8 cellular contexts compared by ENCODE assay signal in the genomic region with DNA sequence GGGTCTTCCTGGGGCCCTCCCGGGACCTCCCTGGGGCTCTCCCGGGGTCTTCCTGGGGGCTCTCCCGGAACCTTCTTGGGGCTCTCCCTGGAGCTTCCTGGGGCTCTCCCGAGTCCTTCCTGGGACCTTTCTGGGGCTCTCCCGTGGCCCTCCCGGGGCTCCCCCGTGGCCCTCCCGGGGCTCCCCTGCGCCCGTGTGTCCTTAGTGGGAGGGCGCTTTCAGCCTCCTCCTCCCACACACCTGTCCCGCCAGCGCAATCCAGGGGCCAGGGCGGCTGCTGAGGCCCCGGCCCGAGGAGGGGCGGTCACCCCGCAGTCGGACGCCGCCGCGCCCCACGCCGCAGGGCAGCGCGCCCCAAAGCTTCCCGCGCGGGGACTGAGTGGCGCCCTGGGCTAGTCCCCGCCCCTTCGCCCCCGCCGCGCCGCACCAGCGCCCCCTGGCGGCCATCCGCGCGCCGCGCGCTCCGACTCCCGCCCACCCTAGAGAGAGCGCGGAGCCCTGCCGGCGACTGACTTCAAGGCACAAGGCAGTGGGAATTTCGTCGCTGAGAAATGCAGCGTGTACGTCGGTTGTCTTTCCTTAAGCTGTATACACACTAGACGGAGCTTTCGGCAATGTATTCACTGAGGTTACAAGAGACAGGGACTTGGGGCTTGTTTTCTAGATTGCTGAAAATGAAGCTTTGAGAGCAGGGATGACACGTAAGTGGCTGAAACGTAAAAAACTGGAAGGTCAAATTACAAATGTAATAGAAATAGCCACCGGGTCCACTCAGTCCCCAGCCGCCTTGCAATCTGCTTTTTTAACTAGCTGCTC. TPM values are rescaled to one million over a fixed set of nuclear protein-coding genes. Genes with fewer than 3 reads are reported as not detected.
DNase-seq lines count a peak whose midpoint lies in the region; ATAC-seq and TF ChIP-seq lines count a peak whose summit lies in the region.

No MANE protein-coding gene starts in this region.

- peak; percentile 79 for ATAC-seq in GM18861 (IDR thresholded peaks at IDR 0.05; ENCODE audit: unreplicated experiment)
- ATAC-seq in HG03095 (IDR thresholded peaks at IDR 0.05; ENCODE audit: unreplicated experiment) = peak; percentile 76

- H3K4me1 ChIP-seq in liver (ENCODE audit: control insufficient read depth in 4 of 4, insufficient read depth in 4 of 4, low read length in 3 of 4) = peaks cover 0 to 5% (median 4%) of the 10 kb centered on the region in 4 donors

- H3K9ac ChIP-seq in liver (ENCODE audit: low read depth in 1 of 2, low read length in 2 of 2) = peak overlapping the region in 1 of 2 donors; percentile 67

- no peaks in the 10 kb centered on the region for H3K9me3 ChIP-seq in liver (ENCODE audit: control insufficient read depth in 4 of 4, low read length in 3 of 4)

- 4% methylated on average over 62 of the region's 62 CpGs for WGBS in liver

- peak; percentile 65 to 76 for TF ChIP-seq RAD21 in liver (IDR thresholded peaks at IDR 0.05)

- no peaks in the 10 kb centered on the region for H3K27me3 ChIP-seq in liver (ENCODE audit: control insufficient read depth in 4 of 4, insufficient read depth in 4 of 4, low read length in 3 of 4)

- H3K27ac ChIP-seq in liver (ENCODE audit: low read depth in 1 of 2, low read length in 2 of 2) = no peak overlapping the region

- TF ChIP-seq CTCF in AG09309 (IDR thresholded peaks at IDR 0.05; ENCODE audit: control insufficient read depth, insufficient read depth, low read depth, low read length, missing control alignments) = peak; percentile 62
- peak; percentile 91 for TF ChIP-seq CTCF in liver (IDR thresholded peaks at IDR 0.05; ENCODE audit: low read depth, low read length, missing input control)

- DNase-seq in AG09309 (ENCODE audit: low read depth) (peak; percentile 14), NCI-H226 (peak; percentile 28), dedifferentiated amniotic fluid mesenchymal stem cell (ENCODE audit: extremely low spot score) (peak; percentile 61)
- peak; percentile 86 for DNase-seq in activated CD4-positive, alpha-beta T cell treated with anti-CD3 and anti-CD28 coated beads for 48 hours
- peak; percentile 82 for DNase-seq in stimulated activated CD4-positive, alpha-beta T cell treated with anti-CD3 and anti-CD28 coated beads, Interleukin-4, amount 100 ng/mL, for 24 hours

- H3K36me3 ChIP-seq in liver (ENCODE audit: control insufficient read depth in 4 of 4, insufficient read depth in 3 of 4, low read depth in 1 of 4, low read length in 3 of 4) = no peaks in the 10 kb centered on the region

- H3K4me3 ChIP-seq in AG09309 (ENCODE audit: control insufficient read depth, low read depth, low read length) (peak overlapping the region; percentile 31), liver (ENCODE audit: low read depth in 1 of 3, low read length in 3 of 3) (peak overlapping the region in 1 of 3 donors; percentile 57)

TF ChIP-seq in liver, 16 proteins besides CTCF, POLR2A, EP300 and RAD21:
- TF ChIP-seq EGR1 (IDR thresholded peaks at IDR 0.05; ENCODE audit: low read depth in 2 of 2) (no peak), YY1 (IDR thresholded peaks at IDR 0.05) (no peak), TAF1 (conservative IDR thresholded peaks at IDR 0.05) (no peak), SP1 (IDR thresholded peaks at IDR 0.05) (no peak)
- TF ChIP-seq, protein P1, sequence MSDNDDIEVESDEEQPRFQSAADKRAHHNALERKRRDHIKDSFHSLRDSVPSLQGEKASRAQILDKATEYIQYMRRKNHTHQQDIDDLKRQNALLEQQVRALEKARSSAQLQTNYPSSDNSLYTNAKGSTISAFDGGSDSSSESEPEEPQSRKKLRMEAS (IDR thresholded peaks at IDR 0.05) = no peak

RNA-seq across cellular contexts. Expression of a gene that starts 47.1 kb away (rescaled TPM):
- total RNA-seq in liver = 100 to 1,000 TPM; 118 to 204 TPM
- polyA plus RNA-seq in liver = 100 to 1,000 TPM; 182 to 219 TPM

Comparison
In these comparisons a context has a peak if more than half of its experiments do, and no peak if none do; other contexts are left out.
1. DNase-seq: peak in every context shown above with its lines; median percentile 86 in activated CD4-positive, alpha-beta T cell treated with anti-CD3 and anti-CD28 coated beads for 48 hours; 82 in stimulated activated CD4-positive, alpha-beta T cell treated with anti-CD3 and anti-CD28 coated beads, Interleukin-4, amount 100 ng/mL, for 24 hours; 61 in dedifferentiated amniotic fluid mesenchymal stem cell; 28 in NCI-H226; 14 in AG09309.